ENCODE assay signal across 1 cellular context in the genomic region with DNA sequence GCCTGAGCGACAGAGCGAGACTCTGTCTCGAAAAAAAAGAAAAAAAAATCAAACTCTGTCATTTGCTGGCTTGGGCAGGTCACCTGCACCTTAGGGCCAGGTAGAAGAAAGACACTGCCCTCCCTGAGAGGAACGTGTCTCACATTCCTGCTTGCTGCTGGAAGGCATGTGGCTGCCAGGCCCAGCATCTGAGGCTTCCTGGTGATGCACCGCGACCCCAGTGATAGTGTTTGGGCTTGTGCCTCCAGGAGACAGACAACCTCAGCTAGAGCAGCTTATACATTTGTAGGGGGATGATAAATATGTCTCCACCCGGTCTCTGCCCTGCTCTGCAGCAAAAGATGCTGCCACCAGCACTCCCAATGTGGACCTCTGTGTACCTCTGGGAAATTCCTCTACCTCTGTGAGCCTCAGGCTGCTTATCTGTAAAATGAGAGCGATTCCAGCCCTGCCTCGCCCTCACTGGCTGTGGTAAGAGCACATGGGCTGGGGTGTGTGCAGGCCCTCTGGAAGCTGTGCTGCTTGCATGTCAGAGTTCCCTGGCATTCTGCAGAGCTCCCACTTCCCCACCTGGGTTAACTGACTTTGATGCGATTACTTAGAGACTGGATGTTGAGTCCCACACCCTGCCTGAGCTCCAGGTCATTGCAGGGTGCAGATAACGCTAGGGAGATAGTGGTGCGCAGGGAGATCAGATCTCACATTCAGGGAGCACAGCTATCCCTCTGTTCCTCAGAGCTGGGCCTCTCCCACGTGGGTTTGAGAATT.
TF ChIP-seq lines count a peak whose summit lies in the region.

No MANE protein-coding gene starts in this region.

TF ChIP-seq in K562, 482 proteins besides CTCF, POLR2A, EP300 and RAD21 (continued from another document):
- TF ChIP-seq CXXC5 (CRISPR knock-in tag; IDR thresholded peaks at IDR 0.05) (peak; percentile 59), ZNF586 (CRISPR knock-in tag; conservative IDR thresholded peaks at IDR 0.05) (no peak), TCF7 (IDR thresholded peaks at IDR 0.05; ENCODE audit: borderline replicate concordance) (no peak), TCFL5 (CRISPR knock-in tag; conservative IDR thresholded peaks at IDR 0.05) (no peak), NCOA6 (IDR thresholded peaks at IDR 0.05) (no peak), RHOXF2B (CRISPR knock-in tag; conservative IDR thresholded peaks at IDR 0.05) (no peak), SPI1 (IDR thresholded peaks at IDR 0.05; ENCODE audit: borderline replicate concordance, low read depth, low read length) (peak; percentile 4; the same call in 1 of the 2 replicates), BCL6 (CRISPR knock-in tag; IDR thresholded peaks at IDR 0.05) (no peak), ZNF347 (CRISPR knock-in tag; IDR thresholded peaks at IDR 0.05; ENCODE audit: low read depth) (no peak), EGR1 (conservative IDR thresholded peaks at IDR 0.05) (no peak), DIDO1 (tag; IDR thresholded peaks at IDR 0.05; ENCODE audit: low read depth) (no peak), NR2C1 (IDR thresholded peaks at IDR 0.05) (no peak), NR2C1 (tag; IDR thresholded peaks at IDR 0.05) (no peak), HDAC1 (IDR thresholded peaks at IDR 0.05) (no peak), RBBP5 (IDR thresholded peaks at IDR 0.05; ENCODE audit: borderline replicate concordance, insufficient read depth, low read length, poor library complexity, severe bottlenecking) (no peak), GABPB2 (CRISPR knock-in tag; conservative IDR thresholded peaks at IDR 0.05) (no peak), SOX6 (IDR thresholded peaks at IDR 0.05) (0 out of 2 replicates have a peak, but pooled peaks have one; percentile 27), ZNF584 (CRISPR knock-in tag; IDR thresholded peaks at IDR 0.05; ENCODE audit: low read depth) (no peak), ZFP30 (CRISPR knock-in tag; IDR thresholded peaks at IDR 0.05; ENCODE audit: borderline replicate concordance) (no peak), POLR2G (IDR thresholded peaks at IDR 0.05; ENCODE audit: low read depth, low read length) (no peak), RB1 (IDR thresholded peaks at IDR 0.05; ENCODE audit: low read depth) (no peak), MXI1 (IDR thresholded peaks at IDR 0.05; ENCODE audit: low read depth, low read length) (no peak), ZNF57 (CRISPR knock-in tag; IDR thresholded peaks at IDR 0.05) (no peak), ZNF830 (CRISPR knock-in tag; IDR thresholded peaks at IDR 0.05) (no peak), HNRNPK (IDR thresholded peaks at IDR 0.05; ENCODE audit: low read depth, low read length, poor library complexity, severe bottlenecking) (no peak), MYBL2 (IDR thresholded peaks at IDR 0.05; ENCODE audit: low read depth) (no peak), MYBL2 (CRISPR knock-in tag; IDR thresholded peaks at IDR 0.05; ENCODE audit: borderline replicate concordance) (no peak), POLR2AphosphoS2 (IDR thresholded peaks at IDR 0.05; ENCODE audit: low read length) (no peak), ZNF444 (CRISPR knock-in tag; IDR thresholded peaks at IDR 0.05) (no peak), HLTF (IDR thresholded peaks at IDR 0.05) (no peak), ARID1B (IDR thresholded peaks at IDR 0.05) (peak; percentile 42; the same call in 1 of the 2 replicates), ATF1 (CRISPR knock-in tag; IDR thresholded peaks at IDR 0.05) (no peak), ATF1 (tag; IDR thresholded peaks at IDR 0.05) (no peak), ZNF133 (CRISPR knock-in tag; IDR thresholded peaks at IDR 0.05) (no peak), MYC (IDR thresholded peaks at IDR 0.05; ENCODE audit: low read depth, low read length) (peak; percentile 41; the same call in 1 of the 2 replicates), MYC (CRISPR knock-in tag; IDR thresholded peaks at IDR 0.05; ENCODE audit: borderline replicate concordance, low read depth) (no peak), CBFB (CRISPR knock-in tag; IDR thresholded peaks at IDR 0.05) (no peak), LCOR (CRISPR knock-in tag; IDR thresholded peaks at IDR 0.05) (no peak), NR1H2 (CRISPR knock-in tag; IDR thresholded peaks at IDR 0.05) (no peak), ZNF561 (CRISPR knock-in tag; conservative IDR thresholded peaks at IDR 0.05) (no peak), RNF2 (IDR thresholded peaks at IDR 0.05) (no peak)
- TF ChIP-seq, protein P1, sequence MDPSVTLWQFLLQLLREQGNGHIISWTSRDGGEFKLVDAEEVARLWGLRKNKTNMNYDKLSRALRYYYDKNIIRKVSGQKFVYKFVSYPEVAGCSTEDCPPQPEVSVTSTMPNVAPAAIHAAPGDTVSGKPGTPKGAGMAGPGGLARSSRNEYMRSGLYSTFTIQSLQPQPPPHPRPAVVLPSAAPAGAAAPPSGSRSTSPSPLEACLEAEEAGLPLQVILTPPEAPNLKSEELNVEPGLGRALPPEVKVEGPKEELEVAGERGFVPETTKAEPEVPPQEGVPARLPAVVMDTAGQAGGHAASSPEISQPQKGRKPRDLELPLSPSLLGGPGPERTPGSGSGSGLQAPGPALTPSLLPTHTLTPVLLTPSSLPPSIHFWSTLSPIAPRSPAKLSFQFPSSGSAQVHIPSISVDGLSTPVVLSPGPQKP (CRISPR knock-in tag; IDR thresholded peaks at IDR 0.05), result no peak
- TF ChIP-seq, protein P2, sequence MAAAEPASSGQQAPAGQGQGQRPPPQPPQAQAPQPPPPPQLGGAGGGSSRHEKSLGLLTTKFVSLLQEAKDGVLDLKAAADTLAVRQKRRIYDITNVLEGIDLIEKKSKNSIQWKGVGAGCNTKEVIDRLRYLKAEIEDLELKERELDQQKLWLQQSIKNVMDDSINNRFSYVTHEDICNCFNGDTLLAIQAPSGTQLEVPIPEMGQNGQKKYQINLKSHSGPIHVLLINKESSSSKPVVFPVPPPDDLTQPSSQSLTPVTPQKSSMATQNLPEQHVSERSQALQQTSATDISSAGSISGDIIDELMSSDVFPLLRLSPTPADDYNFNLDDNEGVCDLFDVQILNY (CRISPR knock-in tag; IDR thresholded peaks at IDR 0.05), result no peak
- TF ChIP-seq, protein P3, sequence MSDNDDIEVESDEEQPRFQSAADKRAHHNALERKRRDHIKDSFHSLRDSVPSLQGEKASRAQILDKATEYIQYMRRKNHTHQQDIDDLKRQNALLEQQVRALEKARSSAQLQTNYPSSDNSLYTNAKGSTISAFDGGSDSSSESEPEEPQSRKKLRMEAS (CRISPR knock-in tag; IDR thresholded peaks at IDR 0.05), result peak; percentile 25; the same call in 1 of the 2 replicates
- TF ChIP-seq, protein P4, sequence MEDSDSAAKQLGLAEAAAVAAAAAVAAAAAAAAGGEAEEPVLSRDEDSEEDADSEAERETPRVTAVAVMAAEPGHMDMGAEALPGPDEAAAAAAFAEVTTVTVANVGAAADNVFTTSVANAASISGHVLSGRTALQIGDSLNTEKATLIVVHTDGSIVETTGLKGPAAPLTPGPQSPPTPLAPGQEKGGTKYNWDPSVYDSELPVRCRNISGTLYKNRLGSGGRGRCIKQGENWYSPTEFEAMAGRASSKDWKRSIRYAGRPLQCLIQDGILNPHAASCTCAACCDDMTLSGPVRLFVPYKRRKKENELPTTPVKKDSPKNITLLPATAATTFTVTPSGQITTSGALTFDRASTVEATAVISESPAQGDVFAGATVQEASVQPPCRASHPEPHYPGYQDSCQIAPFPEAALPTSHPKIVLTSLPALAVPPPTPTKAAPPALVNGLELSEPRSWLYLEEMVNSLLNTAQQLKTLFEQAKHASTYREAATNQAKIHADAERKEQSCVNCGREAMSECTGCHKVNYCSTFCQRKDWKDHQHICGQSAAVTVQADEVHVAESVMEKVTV (CRISPR knock-in tag; IDR thresholded peaks at IDR 0.05), result no peak
- TF ChIP-seq, protein P5, sequence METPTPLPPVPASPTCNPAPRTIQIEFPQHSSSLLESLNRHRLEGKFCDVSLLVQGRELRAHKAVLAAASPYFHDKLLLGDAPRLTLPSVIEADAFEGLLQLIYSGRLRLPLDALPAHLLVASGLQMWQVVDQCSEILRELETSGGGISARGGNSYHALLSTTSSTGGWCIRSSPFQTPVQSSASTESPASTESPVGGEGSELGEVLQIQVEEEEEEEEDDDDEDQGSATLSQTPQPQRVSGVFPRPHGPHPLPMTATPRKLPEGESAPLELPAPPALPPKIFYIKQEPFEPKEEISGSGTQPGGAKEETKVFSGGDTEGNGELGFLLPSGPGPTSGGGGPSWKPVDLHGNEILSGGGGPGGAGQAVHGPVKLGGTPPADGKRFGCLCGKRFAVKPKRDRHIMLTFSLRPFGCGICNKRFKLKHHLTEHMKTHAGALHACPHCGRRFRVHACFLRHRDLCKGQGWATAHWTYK (CRISPR knock-in tag; IDR thresholded peaks at IDR 0.05), result no peak
- TF ChIP-seq, protein P6, sequence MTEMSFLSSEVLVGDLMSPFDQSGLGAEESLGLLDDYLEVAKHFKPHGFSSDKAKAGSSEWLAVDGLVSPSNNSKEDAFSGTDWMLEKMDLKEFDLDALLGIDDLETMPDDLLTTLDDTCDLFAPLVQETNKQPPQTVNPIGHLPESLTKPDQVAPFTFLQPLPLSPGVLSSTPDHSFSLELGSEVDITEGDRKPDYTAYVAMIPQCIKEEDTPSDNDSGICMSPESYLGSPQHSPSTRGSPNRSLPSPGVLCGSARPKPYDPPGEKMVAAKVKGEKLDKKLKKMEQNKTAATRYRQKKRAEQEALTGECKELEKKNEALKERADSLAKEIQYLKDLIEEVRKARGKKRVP (CRISPR knock-in tag; IDR thresholded peaks at IDR 0.05), result no peak
- TF ChIP-seq, protein P7, sequence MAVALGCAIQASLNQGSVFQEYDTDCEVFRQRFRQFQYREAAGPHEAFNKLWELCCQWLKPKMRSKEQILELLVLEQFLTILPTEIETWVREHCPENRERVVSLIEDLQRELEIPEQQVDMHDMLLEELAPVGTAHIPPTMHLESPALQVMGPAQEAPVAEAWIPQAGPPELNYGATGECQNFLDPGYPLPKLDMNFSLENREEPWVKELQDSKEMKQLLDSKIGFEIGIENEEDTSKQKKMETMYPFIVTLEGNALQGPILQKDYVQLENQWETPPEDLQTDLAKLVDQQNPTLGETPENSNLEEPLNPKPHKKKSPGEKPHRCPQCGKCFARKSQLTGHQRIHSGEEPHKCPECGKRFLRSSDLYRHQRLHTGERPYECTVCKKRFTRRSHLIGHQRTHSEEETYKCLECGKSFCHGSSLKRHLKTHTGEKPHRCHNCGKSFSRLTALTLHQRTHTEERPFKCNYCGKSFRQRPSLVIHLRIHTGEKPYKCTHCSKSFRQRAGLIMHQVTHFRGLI (CRISPR knock-in tag; IDR thresholded peaks at IDR 0.05), result no peak
- TF ChIP-seq, protein P8, sequence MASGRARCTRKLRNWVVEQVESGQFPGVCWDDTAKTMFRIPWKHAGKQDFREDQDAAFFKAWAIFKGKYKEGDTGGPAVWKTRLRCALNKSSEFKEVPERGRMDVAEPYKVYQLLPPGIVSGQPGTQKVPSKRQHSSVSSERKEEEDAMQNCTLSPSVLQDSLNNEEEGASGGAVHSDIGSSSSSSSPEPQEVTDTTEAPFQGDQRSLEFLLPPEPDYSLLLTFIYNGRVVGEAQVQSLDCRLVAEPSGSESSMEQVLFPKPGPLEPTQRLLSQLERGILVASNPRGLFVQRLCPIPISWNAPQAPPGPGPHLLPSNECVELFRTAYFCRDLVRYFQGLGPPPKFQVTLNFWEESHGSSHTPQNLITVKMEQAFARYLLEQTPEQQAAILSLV (tag; IDR thresholded peaks at IDR 0.05), result no peak
- TF ChIP-seq, protein P9, sequence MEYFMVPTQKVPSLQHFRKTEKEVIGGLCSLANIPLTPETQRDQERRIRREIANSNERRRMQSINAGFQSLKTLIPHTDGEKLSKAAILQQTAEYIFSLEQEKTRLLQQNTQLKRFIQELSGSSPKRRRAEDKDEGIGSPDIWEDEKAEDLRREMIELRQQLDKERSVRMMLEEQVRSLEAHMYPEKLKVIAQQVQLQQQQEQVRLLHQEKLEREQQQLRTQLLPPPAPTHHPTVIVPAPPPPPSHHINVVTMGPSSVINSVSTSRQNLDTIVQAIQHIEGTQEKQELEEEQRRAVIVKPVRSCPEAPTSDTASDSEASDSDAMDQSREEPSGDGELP (CRISPR knock-in tag; IDR thresholded peaks at IDR 0.05; ENCODE audit: borderline replicate concordance), result no peak
- TF ChIP-seq, protein P10, sequence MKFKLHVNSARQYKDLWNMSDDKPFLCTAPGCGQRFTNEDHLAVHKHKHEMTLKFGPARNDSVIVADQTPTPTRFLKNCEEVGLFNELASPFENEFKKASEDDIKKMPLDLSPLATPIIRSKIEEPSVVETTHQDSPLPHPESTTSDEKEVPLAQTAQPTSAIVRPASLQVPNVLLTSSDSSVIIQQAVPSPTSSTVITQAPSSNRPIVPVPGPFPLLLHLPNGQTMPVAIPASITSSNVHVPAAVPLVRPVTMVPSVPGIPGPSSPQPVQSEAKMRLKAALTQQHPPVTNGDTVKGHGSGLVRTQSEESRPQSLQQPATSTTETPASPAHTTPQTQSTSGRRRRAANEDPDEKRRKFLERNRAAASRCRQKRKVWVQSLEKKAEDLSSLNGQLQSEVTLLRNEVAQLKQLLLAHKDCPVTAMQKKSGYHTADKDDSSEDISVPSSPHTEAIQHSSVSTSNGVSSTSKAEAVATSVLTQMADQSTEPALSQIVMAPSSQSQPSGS (CRISPR knock-in tag; IDR thresholded peaks at IDR 0.05), result no peak
